ENCODE assay signal across 12 cellular contexts in the genomic region with DNA sequence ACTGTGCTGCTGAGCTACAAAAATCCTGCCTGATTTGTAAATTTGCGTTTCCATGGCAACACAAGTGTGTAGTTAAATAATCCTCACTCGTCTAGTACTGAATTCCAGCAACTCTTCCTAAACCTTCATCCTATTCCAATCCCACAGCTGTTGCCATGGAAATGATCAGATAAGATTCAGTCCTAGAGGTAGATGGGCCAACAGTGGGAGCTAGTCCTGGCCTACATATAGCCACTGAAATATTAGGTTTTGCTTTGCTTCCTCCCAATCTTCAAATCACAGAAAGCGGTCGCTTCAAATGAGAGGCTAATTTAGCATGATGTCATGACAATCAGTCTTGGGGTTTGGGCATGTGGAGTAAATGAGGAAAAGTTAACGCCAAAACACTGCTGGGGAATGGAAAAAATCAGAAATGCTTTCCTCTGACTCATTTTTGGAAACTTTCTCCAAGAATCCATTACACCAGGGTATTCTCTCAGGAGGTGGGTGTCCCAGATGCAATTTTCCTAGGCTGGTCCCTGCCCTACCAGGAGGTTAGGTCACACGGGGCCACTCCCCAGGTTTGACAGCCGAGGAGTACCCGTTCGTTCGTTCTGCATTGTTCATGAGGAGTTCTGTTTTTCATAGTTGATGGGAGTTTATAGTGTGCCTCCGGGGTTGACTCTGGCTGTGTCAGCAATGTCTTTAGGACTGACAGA.
DNase-seq lines count a peak whose midpoint lies in the region; ATAC-seq and TF ChIP-seq lines count a peak whose summit lies in the region.
"Had no signal": no experiment of that assay in that cellular context is flagged by ENCODE, and none has a peak within 500 bp of the region (broad histone marks: within the 10 kb centered on the region; RNA-seq: fewer than 3 reads in every experiment).

No MANE protein-coding gene starts in this region.

- no peak for TF ChIP-seq CTCF in PC-3 (conservative IDR thresholded peaks at IDR 0.05; ENCODE audit: low read depth, low read length)
- TF ChIP-seq CTCF in fibroblast of the aortic adventitia (IDR thresholded peaks at IDR 0.05; ENCODE audit: insufficient read depth, low read length): no peak
- no peak for TF ChIP-seq CTCF in ovary (IDR thresholded peaks at IDR 0.05)
- no peak for TF ChIP-seq CTCF in nephron progenitor cell (IDR thresholded peaks at IDR 0.05)

- intact Hi-C loops in PC-3 (cut with micrococcal nuclease): no loop called here
- intact Hi-C loops in ovary (cut with DNase I): no loop called here
- intact Hi-C loops in activated T-helper 1 cell treated with anti-CD3 and anti-CD28 coated beads, Interleukin-12 subunit alpha, Interleukin-12 subunit beta, Interleukin-2, Interleukin-4 antibody, amounts not matched to agents 30 ng/mL and 10 ng/mL and 1 ng/mL, durations not matched to agents 14 hours and 24 hours and 36 hours (cut with micrococcal nuclease): no loop called here

- H3F3A ChIP-seq in PC-3 (ENCODE audit: low read length, unreplicated experiment): no peaks in the 10 kb centered on the region

- TF ChIP-seq POLR2A in ovary (IDR thresholded peaks at IDR 0.05): no peak

- H3K79me2 ChIP-seq in ACC112 (ENCODE audit: control insufficient read depth, insufficient read depth, low read length, unreplicated experiment) (no peaks in the 10 kb centered on the region), PC-3 (ENCODE audit: low read length) (no peaks in the 10 kb centered on the region)

- H3K27me3 ChIP-seq in ACC112 (ENCODE audit: insufficient read depth, low read length): no peaks in the 10 kb centered on the region
- H3K27me3 ChIP-seq in PC-3 (ENCODE audit: low read length): peaks cover 46% of the 10 kb centered on the region
- H3K27me3 ChIP-seq in ovary: no peaks in the 10 kb centered on the region

- H3K4me3 ChIP-seq in ACC112 (ENCODE audit: low read depth, low read length): 0 out of 2 replicates have a peak overlapping the region, but pooled peaks have one; percentile 13
- no peak overlapping the region for H3K4me3 ChIP-seq in PC-3 (ENCODE audit: low read length)
- H3K4me3 ChIP-seq in fibroblast of the aortic adventitia (ENCODE audit: low read depth, low read length): peak overlapping the region; percentile 51
- peak overlapping the region; percentile 34 for H3K4me3 ChIP-seq in ovary

- H3K27me3 Mint-ChIP-seq in nephron progenitor cell (ENCODE audit: low read depth, poor library complexity): peaks cover 2% of the 10 kb centered on the region
- peaks cover 5% of the 10 kb centered on the region for H3K27me3 Mint-ChIP-seq in activated T-helper 1 cell treated with anti-CD3 and anti-CD28 coated beads, Interleukin-12 subunit alpha, Interleukin-12 subunit beta, Interleukin-2, Interleukin-4 antibody, amounts not matched to agents 30 ng/mL and 10 ng/mL and 1 ng/mL, durations not matched to agents 14 hours and 24 hours and 36 hours (ENCODE audit: insufficient read depth)
- H3K27me3 Mint-ChIP-seq: memory B cell had no signal

- H3K27ac ChIP-seq in ACC112 (ENCODE audit: low read depth, low read length) (peak overlapping the region; percentile 55), PC-3 (ENCODE audit: low read length) (no peak overlapping the region), ovary (peak overlapping the region in 1 of 2 donors; percentile 82)

- BruUV-seq in PC-3 (replicated peaks; lab: Mats Ljungman, UMichigan): no TSS peak

- H4K20me1 ChIP-seq in PC-3 (ENCODE audit: low read length): no peaks in the 10 kb centered on the region

- H3K36me3 ChIP-seq in ACC112 (ENCODE audit: insufficient read depth, low read length) (no peaks in the 10 kb centered on the region), PC-3 (ENCODE audit: low read depth, low read length) (no peaks in the 10 kb centered on the region), ovary (no peaks in the 10 kb centered on the region)

- no peaks in the 10 kb centered on the region for H3K9me3 Mint-ChIP-seq in nephron progenitor cell
- H3K9me3 Mint-ChIP-seq in activated T-helper 1 cell treated with anti-CD3 and anti-CD28 coated beads, Interleukin-12 subunit alpha, Interleukin-12 subunit beta, Interleukin-2, Interleukin-4 antibody, amounts not matched to agents 30 ng/mL and 10 ng/mL and 1 ng/mL, durations not matched to agents 14 hours and 24 hours and 36 hours: no peaks in the 10 kb centered on the region
- H3K9me3 Mint-ChIP-seq: memory B cell had no signal

- 0 out of 2 replicates have a peak overlapping the region, but pooled peaks have one; percentile 1 for H3K4me2 ChIP-seq in PC-3 (ENCODE audit: low read length)

- ATAC-seq in PC-3: no peak

- CTCF ChIA-PET in PC-3 (lab: Charles Lee): no interaction called here

- H3K9me2 ChIP-seq in PC-3 (replicated peaks; ENCODE audit: low read length): no peaks in the 10 kb centered on the region

- WGBS in ovary, 3 donors: 40 to 58% (median 46%) methylated on average over 11 of the region's 11 CpGs

- no peaks in the 10 kb centered on the region for H3K9me3 ChIP-seq in PC-3 (ENCODE audit: low read length)
- no peaks in the 10 kb centered on the region for H3K9me3 ChIP-seq in ovary

- POLR2A ChIA-PET in PC-3 (lab: Charles Lee; ENCODE audit: unreplicated experiment): no interaction called here

- H2AFZ ChIP-seq in ACC112 (ENCODE audit: low read length, unreplicated experiment): peak overlapping the region; percentile 23
- no peak overlapping the region for H2AFZ ChIP-seq in PC-3 (ENCODE audit: low read length)

- H3K9ac ChIP-seq in PC-3 (ENCODE audit: low read length): no peak overlapping the region

- peaks cover 17% of the 10 kb centered on the region for H3K4me1 Mint-ChIP-seq in nephron progenitor cell
- no peaks in the 10 kb centered on the region for H3K4me1 Mint-ChIP-seq in activated T-helper 1 cell treated with anti-CD3 and anti-CD28 coated beads, Interleukin-12 subunit alpha, Interleukin-12 subunit beta, Interleukin-2, Interleukin-4 antibody, amounts not matched to agents 30 ng/mL and 10 ng/mL and 1 ng/mL, durations not matched to agents 14 hours and 24 hours and 36 hours (ENCODE audit: low read depth)
- H3K4me1 Mint-ChIP-seq: CD4-positive, CD25-positive, alpha-beta regulatory T cell; memory B cell had no signal

- DNase-seq in PC-3 (no peak), fibroblast of the aortic adventitia (ENCODE audit: low read depth) (peak; percentile 93), ovary (peak in 4 of 5 donors; percentile 18 to 47 (median 41)), nephron progenitor cell (no peak), GF-D8 (lab: John Stamatoyannopoulos, UW) (no peak)
- no peak for DNase-seq in activated T-helper 1 cell treated with anti-CD3 and anti-CD28 coated beads, Interleukin-12 subunit alpha, Interleukin-12 subunit beta, Interleukin-2, Interleukin-4 antibody, amounts not matched to agents 30 ng/mL and 10 ng/mL and 1 ng/mL, durations not matched to agents 14 hours and 24 hours and 36 hours (ENCODE audit: low spot score)
- no peak for DNase-seq in stimulated activated CD4-positive, alpha-beta T cell treated with anti-CD3 and anti-CD28 coated beads, Interleukin-2, amount 100 ng/mL, for 48 hours
- DNase-seq: activated CD4-positive, alpha-beta T cell treated with anti-CD3 and anti-CD28 coated beads for 1 hour; CD4-positive, CD25-positive, alpha-beta regulatory T cell; NK-92 treated with Interleukin-12 subunit alpha and Interleukin-12 subunit beta, amount 100 ng/mL, for 24 hours had no signal

- H3K4me1 ChIP-seq in ACC112 (ENCODE audit: control insufficient read depth, insufficient read depth, low read length, unreplicated experiment): no peaks in the 10 kb centered on the region
- H3K4me1 ChIP-seq in PC-3 (ENCODE audit: insufficient read depth, low read length): no peaks in the 10 kb centered on the region
- peaks cover 3% of the 10 kb centered on the region for H3K4me1 ChIP-seq in ovary (ENCODE audit: insufficient read depth)

- H3K36me3 Mint-ChIP-seq in nephron progenitor cell (ENCODE audit: low read depth): no peaks in the 10 kb centered on the region
- no peaks in the 10 kb centered on the region for H3K36me3 Mint-ChIP-seq in activated T-helper 1 cell treated with anti-CD3 and anti-CD28 coated beads, Interleukin-12 subunit alpha, Interleukin-12 subunit beta, Interleukin-2, Interleukin-4 antibody, amounts not matched to agents 30 ng/mL and 10 ng/mL and 1 ng/mL, durations not matched to agents 14 hours and 24 hours and 36 hours (ENCODE audit: low read depth)
- H3K36me3 Mint-ChIP-seq: CD4-positive, CD25-positive, alpha-beta regulatory T cell; memory B cell had no signal

- no peak overlapping the region for H3K27ac Mint-ChIP-seq in nephron progenitor cell
- no peak overlapping the region for H3K27ac Mint-ChIP-seq in activated T-helper 1 cell treated with anti-CD3 and anti-CD28 coated beads, Interleukin-12 subunit alpha, Interleukin-12 subunit beta, Interleukin-2, Interleukin-4 antibody, amounts not matched to agents 30 ng/mL and 10 ng/mL and 1 ng/mL, durations not matched to agents 14 hours and 24 hours and 36 hours
- H3K27ac Mint-ChIP-seq: CD4-positive, CD25-positive, alpha-beta regulatory T cell; memory B cell had no signal

- no peak for TF ChIP-seq EP300 in ovary (IDR thresholded peaks at IDR 0.05)

- H3K4me3 Mint-ChIP-seq in nephron progenitor cell: no peak overlapping the region
- no peak overlapping the region for H3K4me3 Mint-ChIP-seq in activated T-helper 1 cell treated with anti-CD3 and anti-CD28 coated beads, Interleukin-12 subunit alpha, Interleukin-12 subunit beta, Interleukin-2, Interleukin-4 antibody, amounts not matched to agents 30 ng/mL and 10 ng/mL and 1 ng/mL, durations not matched to agents 14 hours and 24 hours and 36 hours
- H3K4me3 Mint-ChIP-seq: CD4-positive, CD25-positive, alpha-beta regulatory T cell; memory B cell had no signal

Comparison
In these comparisons a context has a peak if more than half of its experiments do, and no peak if none do; other contexts are left out.
1. DNase-seq: peak in fibroblast of the aortic adventitia (single experiment) and ovary (4 of 5); none in PC-3 (single experiment), nephron progenitor cell (single experiment), GF-D8 (single experiment), activated T-helper 1 cell treated with anti-CD3 and anti-CD28 coated beads, Interleukin-12 subunit alpha, Interleukin-12 subunit beta, Interleukin-2, Interleukin-4 antibody, amounts not matched to agents 30 ng/mL and 10 ng/mL and 1 ng/mL, durations not matched to agents 14 hours and 24 hours and 36 hours (single experiment) and stimulated activated CD4-positive, alpha-beta T cell treated with anti-CD3 and anti-CD28 coated beads, Interleukin-2, amount 100 ng/mL, for 48 hours (0 of 2).